In genomic region chr1:203410117-203410900, GRCh38 we compare ENCODE assay signal across 21 cellular contexts. TPM values are rescaled to one million over a fixed set of nuclear protein-coding genes. Genes with fewer than 3 reads are reported as not detected.
A peak's percentile ranks its signal among the peaks of the same experiment; 100 is the strongest.
DNase-seq lines count a peak whose midpoint lies in the region; TF ChIP-seq lines count a peak whose summit lies in the region.
"Had no signal": no experiment of that assay in that cellular context is flagged by ENCODE, and none has a peak within 500 bp of the region (broad histone marks: within the 10 kb centered on the region; RNA-seq: fewer than 3 reads in every experiment).

No MANE protein-coding gene starts in this region.

- peaks cover 0 to 5% of the 10 kb centered on the region in 2 donors for H3K4me1 ChIP-seq in breast epithelium
- peaks cover 27% of the 10 kb centered on the region for H3K4me1 ChIP-seq in OCI-LY7 (ENCODE audit: insufficient read depth, low read length, poor library complexity, severe bottlenecking)
- H3K4me1 ChIP-seq in uterus = peaks cover 14 to 26% of the 10 kb centered on the region in 2 donors
- H3K4me1 ChIP-seq: pancreas had no signal

- no peak overlapping the region for H3K27ac Mint-ChIP-seq in MCF 10A (ENCODE audit: low read depth, unreplicated experiment)
- H3K27ac Mint-ChIP-seq: activated naive CD8-positive, alpha-beta T cell; immature natural killer cell; type B pancreatic cell had no signal

- TF ChIP-seq CTCF in breast epithelium (IDR thresholded peaks at IDR 0.05) (no peak), MCF 10A (IDR thresholded peaks at IDR 0.05; ENCODE audit: unreplicated experiment) (no peak), OCI-LY7 (conservative IDR thresholded peaks at IDR 0.05; ENCODE audit: low read length) (no peak), uterus (IDR thresholded peaks at IDR 0.05) (no peak)

- H3K27ac ChIP-seq in breast epithelium = peak overlapping the region; percentile 64 to 88
- peak overlapping the region; percentile 8 for H3K27ac ChIP-seq in OCI-LY7 (ENCODE audit: low read depth, low read length, poor library complexity, severe bottlenecking)
- peak overlapping the region; percentile 87 to 94 for H3K27ac ChIP-seq in uterus

- DNase-seq in breast epithelium (ENCODE audit: low spot score in 2 of 2) (no peak), MCF 10A (ENCODE audit: unreplicated experiment) (no peak), OCI-LY7 (ENCODE audit: low spot score) (peak; percentile 53), medulla oblongata (ENCODE audit: extremely low spot score) (peak; percentile 31), uterus (peak; percentile 43 to 51), NCI-H146 (lab: John Stamatoyannopoulos, UW) (no peak), NCI-H748 treated with DMSO at 0.1 percent for 48 hours (lab: John Stamatoyannopoulos, UW) (no peak), COR-L47 (lab: John Stamatoyannopoulos, UW) (no peak)
- DNase-seq: activated CD4-positive, alpha-beta T cell treated with anti-CD3 and anti-CD28 coated beads, Interleukin-2, amount 50 U/mL, for 4 hours; activated T-cell treated with anti-CD3 and anti-CD28 coated beads, Interleukin-2, amount 50 U/mL, for 1 hour; CD8-positive, alpha-beta memory T cell; EL; head of caudate nucleus; immature natural killer cell; lower lobe of right lung; NCI-H187; NCI-H446 treated with DMSO at 0.1 percent for 48 hours; pancreas; PC-3 had no signal

- H3K36me3 Mint-ChIP-seq in MCF 10A (ENCODE audit: insufficient read depth, unreplicated experiment) = no peaks in the 10 kb centered on the region
- H3K36me3 Mint-ChIP-seq: immature natural killer cell, type B pancreatic cell had no signal

- intact Hi-C loops in breast epithelium (cut with DNase I; ENCODE audit: low total_unique reads) (no loop called here), MCF 10A (cut with micrococcal nuclease) (no loop called here), OCI-LY7 (cut with micrococcal nuclease; ENCODE audit: unreplicated experiment) (no loop called here), uterus (cut with DNase I; ENCODE audit: low total_unique reads) (no loop called here)

- no peak overlapping the region for H3K4me3 Mint-ChIP-seq in MCF 10A (ENCODE audit: unreplicated experiment)
- H3K4me3 Mint-ChIP-seq: activated naive CD8-positive, alpha-beta T cell; CD8-positive, alpha-beta memory T cell; immature natural killer cell; type B pancreatic cell had no signal

- H3K4me2 ChIP-seq in OCI-LY7 (ENCODE audit: low read length) = peak overlapping the region; percentile 52

- H2AFZ ChIP-seq in OCI-LY7 (ENCODE audit: low read length) = peak overlapping the region; percentile 75

- no peak for TF ChIP-seq POLR2A in breast epithelium (IDR thresholded peaks at IDR 0.05)
- no peak for TF ChIP-seq POLR2A in uterus (IDR thresholded peaks at IDR 0.05)

- H3K36me3 ChIP-seq in breast epithelium (no peaks in the 10 kb centered on the region), OCI-LY7 (ENCODE audit: insufficient read depth, low read length) (no peaks in the 10 kb centered on the region), uterus (no peaks in the 10 kb centered on the region)
- H3K36me3 ChIP-seq: lower lobe of right lung, pancreas had no signal

- no peaks in the 10 kb centered on the region for H4K20me1 ChIP-seq in OCI-LY7 (ENCODE audit: insufficient read depth, low read length)

- no peaks in the 10 kb centered on the region for H3K9me3 ChIP-seq in breast epithelium
- no peaks in the 10 kb centered on the region for H3K9me3 ChIP-seq in OCI-LY7 (ENCODE audit: low read length)
- no peaks in the 10 kb centered on the region for H3K9me3 ChIP-seq in uterus
- H3K9me3 ChIP-seq: lower lobe of right lung, pancreas had no signal

- H3K9me3 Mint-ChIP-seq in MCF 10A (ENCODE audit: unreplicated experiment) = peaks cover 7% of the 10 kb centered on the region
- H3K9me3 Mint-ChIP-seq: type B pancreatic cell had no signal

- CTCF ChIA-PET in MCF 10A (lab: Yijun Ruan, JAX) (interaction anchor here (0.6 to 2.6 kb wide), 10 partner anchors 18 to 1158 kb away, joined by 3 to 8 read pairs (median 4); no protein-coding TSS in a partner anchor), OCI-LY7 (lab: Charles Lee; ENCODE audit: unreplicated experiment) (interaction anchor here (0.9 to 1.1 kb wide), 2 partner anchors 68 to 69 kb away, joined by 3 to 5 read pairs; no protein-coding TSS in a partner anchor)

- no peaks in the 10 kb centered on the region for H3K9me2 ChIP-seq in OCI-LY7 (ENCODE audit: insufficient read depth, low read length)

- H3K4me1 Mint-ChIP-seq in MCF 10A (ENCODE audit: insufficient read depth, unreplicated experiment) = peaks cover 7% of the 10 kb centered on the region
- H3K4me1 Mint-ChIP-seq: CD8-positive, alpha-beta memory T cell; immature natural killer cell had no signal

- H3K27me3 ChIP-seq in breast epithelium (no peaks in the 10 kb centered on the region), uterus (no peaks in the 10 kb centered on the region)
- H3K27me3 ChIP-seq: pancreas had no signal

- no peak overlapping the region for H3K4me3 ChIP-seq in breast epithelium
- H3K4me3 ChIP-seq in OCI-LY7 (ENCODE audit: low read depth, low read length, poor library complexity, severe bottlenecking) = peak overlapping the region; percentile 20
- no peak overlapping the region for H3K4me3 ChIP-seq in uterus
- H3K4me3 ChIP-seq: lower lobe of right lung, pancreas had no signal

- peaks cover 60% of the 10 kb centered on the region for H3K27me3 Mint-ChIP-seq in MCF 10A (ENCODE audit: insufficient read depth, unreplicated experiment)

- POLR2A ChIA-PET in MCF 10A (lab: Yijun Ruan, JAX) = interaction anchor here (0.6 to 0.7 kb wide), 2 partner anchors 9 to 53 kb away, joined by 3 read pairs; no protein-coding TSS in a partner anchor
- POLR2A ChIA-PET in OCI-LY7 (lab: Charles Lee) = interaction anchor here (0.8 to 1.4 kb wide), 5 partner anchors 15 to 46 kb away, joined by 3 to 5 read pairs (median 3); no protein-coding TSS in a partner anchor

- BruUV-seq in MCF 10A (replicated peaks; lab: Mats Ljungman, UMichigan) (no TSS peak), OCI-LY7 (replicated peaks; lab: Mats Ljungman, UMichigan) (no TSS peak)

- no peaks in the 10 kb centered on the region for H3K79me2 ChIP-seq in OCI-LY7 (ENCODE audit: insufficient read depth, low read depth, low read length)

RNA-seq across cellular contexts. Expression of gene FMOD, which starts 59.4 kb away (rescaled TPM):
- total RNA-seq in breast epithelium = 100 to 1,000 TPM in 1 of 3 donors, 10 to 100 TPM in 2; 79.6 to 132 (median 92.4) TPM
- total RNA-seq in MCF 10A (2022) = not detected in 2 replicates
- 0.05 TPM in 1 of 2 replicates, not detected in the other for total RNA-seq in OCI-LY7 (2014; rRNA removed; shearing (Covaris generic))
- total RNA-seq in OCI-LY7 (2022) = not detected in 2 replicates
- 100 to 1,000 TPM in 1 of 4 donors, 10 to 100 TPM in 3; 41.8 to 119 (median 82.7) TPM for total RNA-seq in uterus
- total RNA-seq: PC-3 had no signal

Comparison
In these comparisons a context has a peak if more than half of its experiments do, and no peak if none do; other contexts are left out.
1. RNA of gene FMOD, which starts 59.4 kb away (total RNA-seq): 41.8 to 119 TPM in uterus and 79.6 to 132 TPM in breast epithelium; 0.05 TPM in OCI-LY7 and not detected in MCF 10A; every median in the first group is over 10 times any median in the second.
2. DNase-seq: peak in OCI-LY7 (single experiment), medulla oblongata (single experiment) and uterus (2 of 2); none in breast epithelium (0 of 2), MCF 10A (single experiment), NCI-H146 (single experiment), NCI-H748 treated with DMSO at 0.1 percent for 48 hours (single experiment) and COR-L47 (single experiment).
3. H3K27ac ChIP-seq: peak in every context shown above with its lines; median percentile 90 in uterus; 76 in breast epithelium; 8 in OCI-LY7.